In genomic region chr20:45842169-45842812, GRCh38 we compare ENCODE assay signal across 9 cellular contexts. TPM values are rescaled to one million over a fixed set of nuclear protein-coding genes. Genes with fewer than 3 reads are reported as not detected.
DNase-seq lines count a peak whose midpoint lies in the region; ATAC-seq and TF ChIP-seq lines count a peak whose summit lies in the region.
"Had no signal": no experiment of that assay in that cellular context is flagged by ENCODE, and none has a peak within 500 bp of the region (broad histone marks: within the 10 kb centered on the region; RNA-seq: fewer than 3 reads in every experiment).

No MANE protein-coding gene starts in this region.

- no peaks in the 10 kb centered on the region for H3K9me2 ChIP-seq in SU-DHL-6 (replicated peaks; ENCODE audit: insufficient read depth, low read length)

- no peaks in the 10 kb centered on the region for H3K4me1 ChIP-seq in liver (ENCODE audit: control insufficient read depth in 4 of 4, insufficient read depth in 4 of 4, low read length in 3 of 4)

- peak; percentile 53 for DNase-seq in AG08396 (ENCODE audit: low spot score)
- no peak for DNase-seq in DMS79 (lab: John Stamatoyannopoulos, UW)
- no peak for DNase-seq in G401 (ENCODE audit: low spot score)
- DNase-seq in iPS-NIHi11 (ENCODE audit: low spot score), result no peak

- H3K9me3 ChIP-seq in SU-DHL-6 (ENCODE audit: insufficient read depth, low read length) (no peaks in the 10 kb centered on the region), liver (ENCODE audit: control insufficient read depth in 4 of 4, low read length in 3 of 4) (no peaks in the 10 kb centered on the region)

- no peaks in the 10 kb centered on the region for H3F3A ChIP-seq in SU-DHL-6 (ENCODE audit: insufficient read depth)

- H2AFZ ChIP-seq in SU-DHL-6 (ENCODE audit: low read depth, low read length, severe bottlenecking), result no peak overlapping the region

- H3K4me2 ChIP-seq in SU-DHL-6 (ENCODE audit: low read depth, low read length, poor library complexity, severe bottlenecking), result no peak overlapping the region

- TF ChIP-seq CTCF in SU-DHL-6 (IDR thresholded peaks at IDR 0.05; ENCODE audit: insufficient read depth, low read length, poor library complexity, severe bottlenecking) (no peak), liver (IDR thresholded peaks at IDR 0.05; ENCODE audit: low read depth, low read length, missing input control) (no peak)

- TF ChIP-seq RAD21 in liver (IDR thresholded peaks at IDR 0.05), result no peak

- H3K36me3 ChIP-seq in SU-DHL-6 (ENCODE audit: low read length) (no peaks in the 10 kb centered on the region), liver (ENCODE audit: control insufficient read depth in 4 of 4, insufficient read depth in 3 of 4, low read depth in 1 of 4, low read length in 3 of 4) (peaks cover 4 to 53% (median 32%) of the 10 kb centered on the region in 4 donors)

- no peaks in the 10 kb centered on the region for H3K79me2 ChIP-seq in SU-DHL-6 (ENCODE audit: insufficient read depth, low read length)

- H3K4me3 ChIP-seq in SU-DHL-6 (ENCODE audit: insufficient read depth, low read length, poor library complexity, severe bottlenecking) (no peak overlapping the region), liver (ENCODE audit: low read depth in 1 of 3, low read length in 3 of 3) (no peak overlapping the region)
- H3K4me3 ChIP-seq: SK-N-MC had no signal

- H3K27me3 ChIP-seq in SU-DHL-6 (ENCODE audit: low read length) (no peaks in the 10 kb centered on the region), liver (ENCODE audit: control insufficient read depth in 4 of 4, insufficient read depth in 4 of 4, low read length in 3 of 4) (no peaks in the 10 kb centered on the region)

- in situ Hi-C loops in G401 (cut with HindIII; ENCODE audit: low sequenced_read_pairs), result no loop called here

- 71% methylated on average over 5 of the region's 5 CpGs for WGBS in liver

- H3K27ac ChIP-seq in SU-DHL-6 (ENCODE audit: low read depth, low read length) (0 out of 2 replicates have a peak overlapping the region, but pooled peaks have one; percentile 3), liver (ENCODE audit: low read depth in 1 of 2, low read length in 2 of 2) (no peak overlapping the region)
- H3K27ac ChIP-seq: SK-N-MC had no signal

- no peaks in the 10 kb centered on the region for H4K20me1 ChIP-seq in SU-DHL-6 (ENCODE audit: low read depth, low read length)

- H3K9ac ChIP-seq in SU-DHL-6 (ENCODE audit: low read length), result no peak overlapping the region
- H3K9ac ChIP-seq in liver (ENCODE audit: low read depth in 1 of 2, low read length in 2 of 2), result no peak overlapping the region

- ATAC-seq in GM21423 (IDR thresholded peaks at IDR 0.05; ENCODE audit: unreplicated experiment), result peak; percentile 55
- no peak for ATAC-seq in GM19455 (IDR thresholded peaks at IDR 0.05; ENCODE audit: unreplicated experiment)

TF ChIP-seq in liver, 16 proteins besides CTCF, POLR2A, EP300 and RAD21:
- TF ChIP-seq HNF4A (conservative IDR thresholded peaks at IDR 0.05), result no peak
- peak; percentile 77 for TF ChIP-seq NR2F2 (IDR thresholded peaks at IDR 0.05)
- TF ChIP-seq HNF4G (IDR thresholded peaks at IDR 0.05), result no peak

RNA-seq across cellular contexts. Expression of gene SNX21, which starts 8.7 kb away (rescaled TPM):
- total RNA-seq in liver, result 10 to 100 TPM in 1 of 2 donors, 1 to 10 TPM in 1; 4.5 to 10.6 TPM
- 1 to 10 TPM; 3.8 to 5.1 TPM for polyA plus RNA-seq in liver
- 26.5 and 45.6 TPM in 2 replicates for total RNA-seq in G401 (2014; rRNA removed; shearing (Covaris generic))

RNA-seq across cellular contexts. Expression of gene ACOT8, which starts 14.9 kb away (rescaled TPM):
- total RNA-seq in liver, result 10 to 100 TPM; 24.4 to 24.5 TPM
- polyA plus RNA-seq in liver, result 10 to 100 TPM; 24.5 to 27.1 TPM
- total RNA-seq in G401 (2014; rRNA removed; shearing (Covaris generic)), result 32.4 and 43.3 TPM in 2 replicates

RNA-seq across cellular contexts. Expression of gene ZSWIM3, which starts 15.1 kb away (rescaled TPM):
- 1 to 10 TPM; 2.9 to 4.2 TPM for total RNA-seq in liver
- 1 to 10 TPM in 1 of 2 donors, under 1 TPM in 1; 0.56 to 1.6 TPM for polyA plus RNA-seq in liver
- 2.9 and 4.9 TPM in 2 replicates for total RNA-seq in G401 (2014; rRNA removed; shearing (Covaris generic))

RNA-seq across cellular contexts. Expression of gene TNNC2, which starts 15.2 kb away (rescaled TPM):
- under 1 TPM in 1 of 2 donors, not detected in 1; 0.33 TPM for total RNA-seq in liver
- under 1 TPM; 0.12 to 0.31 TPM for polyA plus RNA-seq in liver
- 1.3 and 1.8 TPM in 2 replicates for total RNA-seq in G401 (2014; rRNA removed; shearing (Covaris generic))

RNA-seq across cellular contexts. Expression of gene UBE2C, which starts 29.8 kb away (rescaled TPM):
- 10 to 100 TPM in 1 of 2 donors, not detected in 1; 27.6 TPM for total RNA-seq in liver
- polyA plus RNA-seq in liver, result 1 to 10 TPM; 2.7 to 8.1 TPM
- total RNA-seq in G401 (2014; rRNA removed; shearing (Covaris generic)), result 75.4 and 83.0 TPM in 2 replicates
